ENCODE assay signal across 10 cellular contexts in the genomic region with DNA sequence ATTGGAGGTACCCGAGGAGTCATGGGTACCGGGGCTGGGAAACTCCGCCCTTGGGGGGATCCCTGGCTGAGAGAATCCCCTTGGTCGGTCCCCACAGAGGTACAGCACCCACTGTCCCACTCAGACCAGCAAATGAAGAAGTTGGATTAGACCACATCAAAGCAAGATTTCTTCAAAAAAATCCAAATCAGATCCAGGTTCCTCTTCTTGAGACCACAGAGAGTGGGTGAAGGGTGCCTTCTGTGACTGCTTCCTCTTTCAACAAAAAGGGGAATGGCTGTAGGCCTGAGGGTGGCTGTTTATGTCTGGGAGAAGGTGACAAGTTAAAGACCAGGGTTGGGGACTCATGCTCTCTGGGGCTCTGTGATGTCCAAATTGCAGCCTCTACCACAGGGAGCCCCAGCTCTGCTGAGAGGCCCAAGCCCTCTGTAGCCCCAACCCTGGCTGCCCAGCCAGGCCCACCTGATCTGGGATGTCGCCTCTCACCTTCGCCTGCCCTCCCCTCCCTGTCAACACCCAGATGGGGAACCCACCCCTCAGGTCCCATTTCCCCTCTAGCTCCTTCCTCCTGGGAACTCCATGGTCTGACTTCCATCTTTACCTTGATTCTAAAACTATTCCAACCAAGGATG. TPM values are rescaled to one million over a fixed set of nuclear protein-coding genes. Genes with fewer than 3 reads are reported as not detected.
DNase-seq lines count a peak whose midpoint lies in the region; ATAC-seq and TF ChIP-seq lines count a peak whose summit lies in the region.
"Had no signal": no experiment of that assay in that cellular context is flagged by ENCODE, and none has a peak within 500 bp of the region (broad histone marks: within the 10 kb centered on the region; RNA-seq: fewer than 3 reads in every experiment).

No MANE protein-coding gene starts in this region.

- TF ChIP-seq CTCF in left ventricle myocardium inferior (IDR thresholded peaks at IDR 0.05; ENCODE audit: borderline replicate concordance) = no peak

- H3K4me1 ChIP-seq in left ventricle myocardium inferior = peaks cover 1% of the 10 kb centered on the region
- H3K4me1 ChIP-seq: A549 had no signal

- H3K27ac Mint-ChIP-seq in stimulated activated naive CD8-positive, alpha-beta T cell treated with anti-CD3 and anti-CD28 coated beads, Interleukin-15, Interleukin-2, amounts not matched to agents 100 ng/mL and 50 ng/mL, for 24 hours = peak overlapping the region; percentile 52
- H3K27ac Mint-ChIP-seq in T-helper 2 cell treated with Interferon-gamma antibody and Interleukin-4, amounts not matched to agents 5 μg/mL and 100 μg/mL, for 36 hours = no peak overlapping the region

- H3K4me1 Mint-ChIP-seq in stimulated activated naive CD8-positive, alpha-beta T cell treated with anti-CD3 and anti-CD28 coated beads, Interleukin-15, Interleukin-2, amounts not matched to agents 100 ng/mL and 50 ng/mL, for 24 hours (ENCODE audit: low read depth) = peaks cover 31% of the 10 kb centered on the region
- no peaks in the 10 kb centered on the region for H3K4me1 Mint-ChIP-seq in T-helper 2 cell treated with Interferon-gamma antibody and Interleukin-4, amounts not matched to agents 5 μg/mL and 100 μg/mL, for 36 hours (ENCODE audit: low read depth)

- H3K9me3 Mint-ChIP-seq in stimulated activated naive CD8-positive, alpha-beta T cell treated with anti-CD3 and anti-CD28 coated beads, Interleukin-15, Interleukin-2, amounts not matched to agents 100 ng/mL and 50 ng/mL, for 24 hours = peaks cover 11% of the 10 kb centered on the region
- peaks cover 17% of the 10 kb centered on the region for H3K9me3 Mint-ChIP-seq in T-helper 2 cell treated with Interferon-gamma antibody and Interleukin-4, amounts not matched to agents 5 μg/mL and 100 μg/mL, for 36 hours

- H3K36me3 Mint-ChIP-seq in stimulated activated naive CD8-positive, alpha-beta T cell treated with anti-CD3 and anti-CD28 coated beads, Interleukin-15, Interleukin-2, amounts not matched to agents 100 ng/mL and 50 ng/mL, for 24 hours (ENCODE audit: low read depth) = no peaks in the 10 kb centered on the region
- no peaks in the 10 kb centered on the region for H3K36me3 Mint-ChIP-seq in T-helper 2 cell treated with Interferon-gamma antibody and Interleukin-4, amounts not matched to agents 5 μg/mL and 100 μg/mL, for 36 hours (ENCODE audit: low read depth)

- H3K4me3 Mint-ChIP-seq in stimulated activated naive CD8-positive, alpha-beta T cell treated with anti-CD3 and anti-CD28 coated beads, Interleukin-15, Interleukin-2, amounts not matched to agents 100 ng/mL and 50 ng/mL, for 24 hours = no peak overlapping the region
- H3K4me3 Mint-ChIP-seq in T-helper 2 cell treated with Interferon-gamma antibody and Interleukin-4, amounts not matched to agents 5 μg/mL and 100 μg/mL, for 36 hours = no peak overlapping the region

- DNase-seq in Right ventricle myocardium inferior (ENCODE audit: missing footprints) = no peak
- no peak for DNase-seq in left ventricle myocardium inferior
- peak; percentile 87 for DNase-seq in OCI-M1 (lab: John Stamatoyannopoulos, UW)
- DNase-seq in stimulated activated CD8-positive, alpha-beta memory T cell treated with anti-CD3 and anti-CD28 coated beads, Interleukin-4, amount 100 ng/mL, for 48 hours = no peak
- no peak for DNase-seq in T-helper 2 cell treated with Interferon-gamma antibody and Interleukin-4, amounts not matched to agents 5 μg/mL and 100 μg/mL, for 36 hours (ENCODE audit: low spot score)
- no peak for DNase-seq in NCI-H1694 (lab: John Stamatoyannopoulos, UW)

- H3K27ac ChIP-seq in left ventricle myocardium inferior (replicated peaks) = no peak overlapping the region
- H3K27ac ChIP-seq: cardiac muscle cell had no signal

- ATAC-seq in Right ventricle myocardium inferior = peak; percentile 48
- peak; percentile 80 for ATAC-seq in HG02943 (IDR thresholded peaks at IDR 0.05; ENCODE audit: low read depth, unreplicated experiment)
- ATAC-seq: A549 had no signal

- no peaks in the 10 kb centered on the region for H3K27me3 ChIP-seq in left ventricle myocardium inferior (ENCODE audit: low read depth)
- H3K27me3 ChIP-seq: cardiac muscle cell had no signal

- intact Hi-C loops in Right ventricle myocardium inferior (cut with DNase I) = no loop called here
- intact Hi-C loops in left ventricle myocardium inferior (cut with micrococcal nuclease) = no loop called here

- H3K36me3 ChIP-seq in left ventricle myocardium inferior = no peaks in the 10 kb centered on the region
- H3K36me3 ChIP-seq: cardiac muscle cell had no signal

- H3K4me3 ChIP-seq in left ventricle myocardium inferior = no peak overlapping the region
- H3K4me3 ChIP-seq: A549, cardiac muscle cell had no signal

- H3K27me3 Mint-ChIP-seq in stimulated activated naive CD8-positive, alpha-beta T cell treated with anti-CD3 and anti-CD28 coated beads, Interleukin-15, Interleukin-2, amounts not matched to agents 100 ng/mL and 50 ng/mL, for 24 hours = no peaks in the 10 kb centered on the region
- no peaks in the 10 kb centered on the region for H3K27me3 Mint-ChIP-seq in T-helper 2 cell treated with Interferon-gamma antibody and Interleukin-4, amounts not matched to agents 5 μg/mL and 100 μg/mL, for 36 hours (ENCODE audit: low read depth)

- H3K9me3 ChIP-seq in left ventricle myocardium inferior (replicated peaks) = peaks cover 5% of the 10 kb centered on the region

RNA-seq across cellular contexts. Expression of gene ZFP36L1, which starts 50.9 kb away (rescaled TPM):
- 46.6 TPM for total RNA-seq in Right ventricle myocardium inferior
- 48.0 TPM for total RNA-seq in left ventricle myocardium inferior
